In genomic region chr1:207747627-207748492, GRCh38 we compare ENCODE assay signal across 17 cellular contexts.
DNase-seq lines count a peak whose midpoint lies in the region; ATAC-seq and TF ChIP-seq lines count a peak whose summit lies in the region.
"Had no signal": no experiment of that assay in that cellular context is flagged by ENCODE, and none has a peak within 500 bp of the region (broad histone marks: within the 10 kb centered on the region; RNA-seq: fewer than 3 reads in every experiment).

No MANE protein-coding gene starts in this region.

- no peak for TF ChIP-seq RAD21 in Ishikawa (IDR thresholded peaks at IDR 0.05; ENCODE audit: low read depth)

- ATAC-seq in GM21576 (IDR thresholded peaks at IDR 0.05; ENCODE audit: unreplicated experiment) (no peak), GM18517 (IDR thresholded peaks at IDR 0.05; ENCODE audit: unreplicated experiment) (no peak)
- ATAC-seq: activated CD4-positive, CD25-positive, alpha-beta regulatory T cell treated with anti-CD3 and anti-CD28 coated beads, Interleukin-2, amount 50 U/mL, for 24 hours; CD8-positive, alpha-beta T cell had no signal

- no peak for TF ChIP-seq EP300 in Ishikawa (IDR thresholded peaks at IDR 0.05; ENCODE audit: borderline replicate concordance)

- DNase-seq in COLO668 (lab: John Stamatoyannopoulos, UW; ENCODE audit: unreplicated experiment) (peak; percentile 43), NCI-H774 (lab: John Stamatoyannopoulos, UW) (peak; percentile 73), iPS DF 19.7 (ENCODE audit: low read depth, low spot score) (peak; percentile 42), anterior cingulate cortex (lab: John Stamatoyannopoulos, UW) (no peak)
- no peak for DNase-seq in activated CD4-positive, alpha-beta T cell treated with anti-CD3 and anti-CD28 coated beads, Interleukin-2, amount 50 U/mL, for 48 hours
- DNase-seq: activated CD8-positive, alpha-beta memory T cell treated with anti-CD3 and anti-CD28 coated beads for 24 hours; activated naive CD4-positive, alpha-beta T cell treated with anti-CD3 and anti-CD28 coated beads, Interleukin-2, amount 50 U/mL, for 16 hours; activated T-cell treated with anti-CD3 and anti-CD28 coated beads, Interleukin-2, amount 50 U/mL, for 48 hours; CD8-positive, alpha-beta T cell; cerebellar nuclear complex; effector memory CD4-positive, alpha-beta T cell; Peyer's patch; SK-N-SH had no signal

TF ChIP-seq in Ishikawa, 13 proteins besides CTCF, POLR2A, EP300 and RAD21:
- TF ChIP-seq TAF1 (IDR thresholded peaks at IDR 0.05; ENCODE audit: low read depth) (no peak), MAX (IDR thresholded peaks at IDR 0.05) (peak; percentile 79), YY1 (IDR thresholded peaks at IDR 0.05; ENCODE audit: low read depth) (peak; percentile 77)
TF ChIP-seq in Ishikawa: peak in this region for 2.

Comparison
In these comparisons a context has a peak if more than half of its experiments do, and no peak if none do; other contexts are left out.
1. DNase-seq: peak in COLO668 (single experiment), NCI-H774 (single experiment) and iPS DF 19.7 (single experiment); none in activated CD4-positive, alpha-beta T cell treated with anti-CD3 and anti-CD28 coated beads, Interleukin-2, amount 50 U/mL, for 48 hours (0 of 2) and anterior cingulate cortex (0 of 58).